Comparison of ENCODE assay signal across 1 cellular context in genomic region chr6:79612918-79613317, GRCh38.
TF ChIP-seq lines count a peak whose summit lies in the region.

No MANE protein-coding gene starts in this region.

TF ChIP-seq in K562, 482 proteins besides CTCF, POLR2A, EP300 and RAD21:
- TF ChIP-seq PRDM10 (IDR thresholded peaks at IDR 0.05; ENCODE audit: partially characterized antibody) (no peak), ZNF583 (CRISPR knock-in tag; IDR thresholded peaks at IDR 0.05) (no peak), ZNF212 (CRISPR knock-in tag; IDR thresholded peaks at IDR 0.05) (no peak), ZNF668 (CRISPR knock-in tag; IDR thresholded peaks at IDR 0.05) (no peak), ZNF384 (IDR thresholded peaks at IDR 0.05; ENCODE audit: low read depth, low read length) (no peak), TAL1 (IDR thresholded peaks at IDR 0.05) (no peak), HMGXB4 (CRISPR knock-in tag; IDR thresholded peaks at IDR 0.05) (no peak), ARHGAP35 (IDR thresholded peaks at IDR 0.05; ENCODE audit: partially characterized antibody) (no peak), ZMIZ1 (IDR thresholded peaks at IDR 0.05; ENCODE audit: low read depth in 2 of 2, low read length in 2 of 2) (no peak), PPARD (CRISPR knock-in tag; IDR thresholded peaks at IDR 0.05) (no peak), NFIC (IDR thresholded peaks at IDR 0.05) (no peak), UBTF (IDR thresholded peaks at IDR 0.05; ENCODE audit: borderline replicate concordance in 1 of 2, low read depth in 2 of 2, low read length in 2 of 2) (no peak), PTRF (tag; IDR thresholded peaks at IDR 0.05) (no peak), ZBTB34 (CRISPR knock-in tag; IDR thresholded peaks at IDR 0.05) (no peak), THAP12 (CRISPR knock-in tag; IDR thresholded peaks at IDR 0.05) (no peak), E2F6 (IDR thresholded peaks at IDR 0.05; ENCODE audit: borderline replicate concordance in 1 of 2, extremely low read depth in 1 of 2, insufficient read depth in 1 of 2, insufficient read length in 1 of 2, low read depth in 1 of 2, low read length in 1 of 2, poor library complexity in 1 of 2, severe bottlenecking in 1 of 2) (no peak), ZSCAN29 (IDR thresholded peaks at IDR 0.05) (no peak), SMAD3 (CRISPR knock-in tag; conservative IDR thresholded peaks at IDR 0.05) (no peak), XRCC5 (IDR thresholded peaks at IDR 0.05; ENCODE audit: low read depth, low read length) (no peak), HMBOX1 (IDR thresholded peaks at IDR 0.05) (no peak)
